15 cellular contexts compared by ENCODE assay signal in genomic region chr12:41437578-41437977, GRCh38.
DNase-seq lines count a peak whose midpoint lies in the region; ATAC-seq and TF ChIP-seq lines count a peak whose summit lies in the region.
"Had no signal": no experiment of that assay in that cellular context is flagged by ENCODE, and none has a peak within 500 bp of the region (broad histone marks: within the 10 kb centered on the region; RNA-seq: fewer than 3 reads in every experiment).

No MANE protein-coding gene starts in this region.

- H3K27ac ChIP-seq in endodermal cell (ENCODE audit: low read depth, low read length) (peak overlapping the region; percentile 29), coronary artery (no peak overlapping the region)
- H3K27ac ChIP-seq: heart left ventricle, pancreas had no signal

- DNase-seq in DMS114 treated with DMSO at 0.1 percent for 48 hours (lab: John Stamatoyannopoulos, UW; ENCODE audit: unreplicated experiment) (peak; percentile 11), NCI-H82 (lab: John Stamatoyannopoulos, UW) (peak; percentile 41), endodermal cell (no peak), neural crest cell (ENCODE audit: low read depth, low spot score) (no peak), coronary artery (ENCODE audit: low spot score) (no peak)
- no peak for DNase-seq in central memory CD4-positive, alpha-beta T cell
- DNase-seq: activated CD4-positive, alpha-beta memory T cell treated with anti-CD3 and anti-CD28 coated beads, Interleukin-2, amount 10 ng/mL, durations not matched to agents 7 days and 5 days; Calu3; erythroblast; heart left ventricle; pancreas; SW 1271 had no signal

- peak overlapping the region; percentile 22 for H3K4me3 Mint-ChIP-seq in endodermal cell
- peak overlapping the region; percentile 34 for H3K4me3 Mint-ChIP-seq in neural crest cell
- H3K4me3 Mint-ChIP-seq: activated CD4-positive, alpha-beta memory T cell treated with anti-CD3 and anti-CD28 coated beads, Interleukin-2, amount 10 ng/mL, durations not matched to agents 7 days and 5 days; stimulated activated memory B cell treated with anti-CD40 and anti-IgM and Interleukin-4, amounts not matched to agents 10 μg/mL and 1 μg/mL and 100 μg/mL, for 72 hours had no signal

- H3K4me1 Mint-ChIP-seq in endodermal cell (peaks cover 31% of the 10 kb centered on the region), neural crest cell (peaks cover 22% of the 10 kb centered on the region)
- H3K4me1 Mint-ChIP-seq: activated CD4-positive, alpha-beta memory T cell treated with anti-CD3 and anti-CD28 coated beads, Interleukin-2, amount 10 ng/mL, durations not matched to agents 7 days and 5 days; stimulated activated memory B cell treated with anti-CD40 and anti-IgM and Interleukin-4, amounts not matched to agents 10 μg/mL and 1 μg/mL and 100 μg/mL, for 72 hours had no signal

- TF ChIP-seq CTCF in endodermal cell (conservative IDR thresholded peaks at IDR 0.05) (no peak), neural crest cell (conservative IDR thresholded peaks at IDR 0.05) (no peak), coronary artery (IDR thresholded peaks at IDR 0.05) (no peak)

- no peak overlapping the region for H3K9ac ChIP-seq in endodermal cell (ENCODE audit: extremely low read depth, low read length, poor library complexity, severe bottlenecking)

- H3K9me3 Mint-ChIP-seq in endodermal cell (no peaks in the 10 kb centered on the region), neural crest cell (no peaks in the 10 kb centered on the region)
- H3K9me3 Mint-ChIP-seq: activated CD4-positive, alpha-beta memory T cell treated with anti-CD3 and anti-CD28 coated beads, Interleukin-2, amount 10 ng/mL, durations not matched to agents 7 days and 5 days; stimulated activated memory B cell treated with anti-CD40 and anti-IgM and Interleukin-4, amounts not matched to agents 10 μg/mL and 1 μg/mL and 100 μg/mL, for 72 hours had no signal

- H3K9me3 ChIP-seq in endodermal cell (ENCODE audit: control insufficient read depth, low read length) = no peaks in the 10 kb centered on the region
- H3K9me3 ChIP-seq: heart left ventricle, pancreas had no signal

- H3K4me3 ChIP-seq in endodermal cell (ENCODE audit: low read length) (peak overlapping the region; percentile 15), coronary artery (no peak overlapping the region)
- H3K4me3 ChIP-seq: heart left ventricle, pancreas had no signal

- H3K27me3 Mint-ChIP-seq in endodermal cell (ENCODE audit: insufficient read depth) (no peaks in the 10 kb centered on the region), neural crest cell (ENCODE audit: low read depth) (no peaks in the 10 kb centered on the region)
- H3K27me3 Mint-ChIP-seq: activated CD4-positive, alpha-beta memory T cell treated with anti-CD3 and anti-CD28 coated beads, Interleukin-2, amount 10 ng/mL, durations not matched to agents 7 days and 5 days; stimulated activated memory B cell treated with anti-CD40 and anti-IgM and Interleukin-4, amounts not matched to agents 10 μg/mL and 1 μg/mL and 100 μg/mL, for 72 hours had no signal

- H3K27ac Mint-ChIP-seq in endodermal cell = peak overlapping the region; percentile 16
- no peak overlapping the region for H3K27ac Mint-ChIP-seq in neural crest cell (ENCODE audit: unreplicated experiment)
- H3K27ac Mint-ChIP-seq: activated CD4-positive, alpha-beta memory T cell treated with anti-CD3 and anti-CD28 coated beads, Interleukin-2, amount 10 ng/mL, durations not matched to agents 7 days and 5 days; stimulated activated memory B cell treated with anti-CD40 and anti-IgM and Interleukin-4, amounts not matched to agents 10 μg/mL and 1 μg/mL and 100 μg/mL, for 72 hours had no signal

- H3K36me3 Mint-ChIP-seq in endodermal cell (ENCODE audit: low read depth) = no peaks in the 10 kb centered on the region
- no peaks in the 10 kb centered on the region for H3K36me3 Mint-ChIP-seq in neural crest cell (ENCODE audit: low read depth)
- H3K36me3 Mint-ChIP-seq: stimulated activated memory B cell treated with anti-CD40 and anti-IgM and Interleukin-4, amounts not matched to agents 10 μg/mL and 1 μg/mL and 100 μg/mL, for 72 hours had no signal

- H3K27me3 ChIP-seq in endodermal cell (ENCODE audit: control insufficient read depth, insufficient read depth, low read length, poor library complexity, severe bottlenecking) = no peaks in the 10 kb centered on the region
- H3K27me3 ChIP-seq: heart left ventricle, pancreas had no signal

- H3K36me3 ChIP-seq in endodermal cell (ENCODE audit: control insufficient read depth, insufficient read depth, low read length) = no peaks in the 10 kb centered on the region
- H3K36me3 ChIP-seq: heart left ventricle, pancreas had no signal

- ATAC-seq in GM19455 (IDR thresholded peaks at IDR 0.05; ENCODE audit: unreplicated experiment) (no peak), GM21528 (IDR thresholded peaks at IDR 0.05; ENCODE audit: low FRiP score, unreplicated experiment) (no peak)
- ATAC-seq: heart left ventricle; stimulated activated memory B cell treated with anti-CD40 and anti-IgM and Interleukin-4, amounts not matched to agents 10 μg/mL and 1 μg/mL and 100 μg/mL, for 72 hours had no signal

- H3K4me1 ChIP-seq in endodermal cell (ENCODE audit: control insufficient read depth, insufficient read depth, low read length) = peaks cover 7% of the 10 kb centered on the region
- H3K4me1 ChIP-seq: heart left ventricle, pancreas had no signal

- WGBS in endodermal cell (ENCODE audit: insufficient coverage in 1 of 2, insufficient read length in 1 of 2), 2 experiments = 84 to 93% methylated on average over 3 to 5 of the region's 5 CpGs

Comparison
In these comparisons a context has a peak if more than half of its experiments do, and no peak if none do; other contexts are left out.
1. DNase-seq: peak in DMS114 treated with DMSO at 0.1 percent for 48 hours (single experiment) and NCI-H82 (single experiment); none in endodermal cell (single experiment), neural crest cell (single experiment), central memory CD4-positive, alpha-beta T cell (single experiment) and coronary artery (single experiment).